9 cellular contexts compared by ENCODE assay signal in the genomic region with DNA sequence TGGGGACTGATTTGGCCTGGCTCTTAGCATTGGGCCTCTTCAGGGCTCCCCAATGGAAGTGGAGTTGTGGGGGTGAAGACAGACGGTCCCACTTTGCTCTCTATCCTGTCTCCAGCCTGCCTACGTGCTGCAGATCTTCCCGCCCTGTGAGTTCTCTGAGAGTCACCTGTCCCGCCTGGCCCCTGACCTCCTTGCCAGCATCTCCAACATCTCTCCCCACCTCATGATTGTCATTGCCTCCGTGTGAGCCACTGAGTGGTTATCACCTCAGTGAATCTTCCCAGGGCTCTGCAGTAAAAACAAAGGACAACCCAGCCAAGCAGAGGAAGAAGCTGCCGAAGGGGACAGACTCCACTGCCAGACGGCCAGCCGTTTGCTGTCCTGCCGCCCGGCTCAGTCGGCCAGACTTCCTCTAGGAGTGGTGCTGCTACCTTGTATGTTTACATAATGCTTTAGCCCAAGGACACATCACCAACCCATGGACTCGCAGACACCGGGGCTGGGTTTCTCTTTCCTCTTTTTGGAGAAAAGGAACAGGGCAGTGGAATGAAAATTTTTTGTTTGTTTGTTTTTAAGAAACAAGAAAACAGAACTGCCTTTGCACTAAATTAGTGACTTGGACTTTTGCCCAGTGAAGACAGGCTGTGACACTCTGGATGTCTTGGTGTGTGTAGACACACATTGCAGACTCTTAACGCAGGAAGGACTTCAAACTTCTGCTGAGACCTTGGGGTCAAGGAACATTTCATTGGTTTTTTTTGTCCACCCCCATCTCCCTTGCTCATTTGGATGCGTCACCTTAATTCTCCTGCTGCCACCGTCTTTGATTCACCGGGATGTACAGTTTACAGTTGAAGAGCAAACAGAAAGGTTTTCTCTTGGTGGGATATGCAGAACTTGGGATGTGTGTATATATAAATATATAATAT. TPM values are rescaled to one million over a fixed set of nuclear protein-coding genes. Genes with fewer than 3 reads are reported as not detected.
DNase-seq lines count a peak whose midpoint lies in the region; ATAC-seq lines count a peak whose summit lies in the region.
"Had no signal": no experiment of that assay in that cellular context is flagged by ENCODE, and none has a peak within 500 bp of the region (broad histone marks: within the 10 kb centered on the region; RNA-seq: fewer than 3 reads in every experiment).

No MANE protein-coding gene starts in this region.

- no peak overlapping the region for H3K4me3 ChIP-seq in muscle layer of colon (ENCODE audit: low read depth in 1 of 2, low read length in 2 of 2)

- peak overlapping the region; percentile 70 for H3K27ac ChIP-seq in muscle layer of colon (ENCODE audit: low read depth, low read length)

- ATAC-seq in HG03432 (IDR thresholded peaks at IDR 0.05; ENCODE audit: unreplicated experiment) = no peak

- H3K27me3 ChIP-seq in muscle layer of colon (ENCODE audit: control insufficient read depth in 1 of 2, insufficient read depth in 2 of 2, low read length in 2 of 2) = no peaks in the 10 kb centered on the region

- no peaks in the 10 kb centered on the region for H3K9me3 ChIP-seq in muscle layer of colon (ENCODE audit: low read length)

- no peak overlapping the region for H3K9ac ChIP-seq in muscle layer of colon (ENCODE audit: low read length)

- DNase-seq in AG08395 (ENCODE audit: low spot score) (peak; percentile 56), NCI-H2196 treated with DMSO at 0.1 percent for 48 hours (lab: John Stamatoyannopoulos, UW; ENCODE audit: unreplicated experiment) (peak; percentile 26), dermis blood vessel endothelial cell (peak; percentile 66), T-helper 9 cell (no peak), RPMI8226 (no peak), foreskin melanocyte (no peak)
- DNase-seq: stimulated activated CD4-positive, alpha-beta T cell treated with anti-CD3 and anti-CD28 coated beads, Interleukin-1b, Interleukin-23, amount 100 ng/mL, for 48 hours had no signal

- H3K36me3 ChIP-seq in muscle layer of colon (ENCODE audit: insufficient read depth, low read length) = peaks cover 75% of the 10 kb centered on the region

- H3K4me1 ChIP-seq in muscle layer of colon (ENCODE audit: insufficient read depth, low read length) = peaks cover 10% of the 10 kb centered on the region

RNA-seq across cellular contexts. Expression of a gene that starts 36.5 kb away (rescaled TPM):
- 45.6 and 49.7 TPM in 2 replicates for total RNA-seq in dermis blood vessel endothelial cell

Comparison
In these comparisons a context has a peak if more than half of its experiments do, and no peak if none do; other contexts are left out.
1. DNase-seq: peak in AG08395 (single experiment), NCI-H2196 treated with DMSO at 0.1 percent for 48 hours (single experiment) and dermis blood vessel endothelial cell (single experiment); none in T-helper 9 cell (single experiment), RPMI8226 (single experiment) and foreskin melanocyte (single experiment).